ENCODE assay signal across 28 cellular contexts in genomic region chr6:155807243-155807642, GRCh38.
"Had no signal": no experiment of that assay in that cellular context is flagged by ENCODE, and none has a peak within 500 bp of the region (broad histone marks: within the 10 kb centered on the region; RNA-seq: fewer than 3 reads in every experiment).

No MANE protein-coding gene starts in this region.

- DNase-seq: colonic mucosa; cortex of kidney; effector CD8-positive, alpha-beta T cell; effector memory CD8-positive, alpha-beta T cell; endodermal cell; erythroblast; esophagus squamous epithelium; foreskin fibroblast; foreskin melanocyte; gastrocnemius medialis; glutamatergic neuron; head of caudate nucleus; heart right ventricle; hippocampal formation; left cardiac atrium; left lung; left ventricle myocardium superior; lower lobe of right lung; mesenchymal stem cell; mucosa of descending colon; naive B cell had no signal

- H3K27ac ChIP-seq: colonic mucosa, epithelial cell of prostate, esophagus squamous epithelium, gastrocnemius medialis, heart right ventricle, left lung, lower lobe of right lung had no signal

- H3K36me3 Mint-ChIP-seq: mesothelial cell of epicardium, naive B cell had no signal

- H3K4me3 Mint-ChIP-seq: dendritic cell treated with granulocyte-macrophage colony-stimulating factor and Interleukin-4, amounts not matched to agents 40 ng/mL and 50 ng/mL, for 4 days; effector memory CD8-positive, alpha-beta T cell; endodermal cell; mesothelial cell of epicardium; naive B cell had no signal

- H3K9me3 Mint-ChIP-seq: endodermal cell, naive B cell had no signal

- ATAC-seq: effector memory CD8-positive, alpha-beta T cell; esophagus mucosa; gastrocnemius medialis; heart right ventricle; left cardiac atrium; left lung; left ventricle myocardium superior; lower lobe of right lung; mucosa of descending colon had no signal

- H3K27me3 ChIP-seq: colonic mucosa, esophagus squamous epithelium, gastrocnemius medialis, heart right ventricle, left lung had no signal

- H3K4me1 ChIP-seq: colonic mucosa, esophagus squamous epithelium, gastrocnemius medialis, heart right ventricle, left lung, lower lobe of right lung had no signal

- H3K27ac Mint-ChIP-seq: dendritic cell treated with granulocyte-macrophage colony-stimulating factor and Interleukin-4, amounts not matched to agents 40 ng/mL and 50 ng/mL, for 4 days; effector memory CD8-positive, alpha-beta T cell; endodermal cell; mesothelial cell of epicardium; naive B cell had no signal

- H3K4me3 ChIP-seq: colonic mucosa, esophagus squamous epithelium, gastrocnemius medialis, heart right ventricle, left lung, lower lobe of right lung, mucosa of descending colon had no signal

- H3K27me3 Mint-ChIP-seq: dendritic cell treated with granulocyte-macrophage colony-stimulating factor and Interleukin-4, amounts not matched to agents 40 ng/mL and 50 ng/mL, for 4 days; effector memory CD8-positive, alpha-beta T cell; naive B cell had no signal

- H3K36me3 ChIP-seq: colonic mucosa, esophagus squamous epithelium, gastrocnemius medialis, heart right ventricle, left lung, lower lobe of right lung had no signal

- H3K4me1 Mint-ChIP-seq: endodermal cell, naive B cell had no signal

- H3K9me3 ChIP-seq: colonic mucosa, esophagus squamous epithelium, gastrocnemius medialis, left lung, lower lobe of right lung, mucosa of descending colon had no signal

- FAIRE-seq: endometrium, islet of Langerhans, keratinocyte had no signal
